ENCODE assay signal across 1 cellular context in genomic region chr5:78294250-78295034, GRCh38.
TF ChIP-seq lines count a peak whose summit lies in the region.

TSS of gene AP3B1 (minus strand) at chr5:78294698. CDS start at chr5:78294579, 119 bp downstream.

TF ChIP-seq in K562, 482 proteins besides CTCF, POLR2A, EP300 and RAD21 (continued from another document and continues in another):
- TF ChIP-seq CTCFL (IDR thresholded peaks at IDR 0.05; ENCODE audit: borderline replicate concordance, insufficient read depth, low read depth, low read length, poor library complexity, severe bottlenecking) (no peak), POLR2AphosphoS5 (IDR thresholded peaks at IDR 0.05; ENCODE audit: control insufficient read depth, insufficient read depth, low read depth, low read length) (peak; percentile 87), SAP30 (IDR thresholded peaks at IDR 0.05; ENCODE audit: borderline replicate concordance, insufficient read depth, low read depth, low read length, poor library complexity, severe bottlenecking) (peak; percentile 45), ZNF584 (CRISPR knock-in tag; IDR thresholded peaks at IDR 0.05; ENCODE audit: low read depth) (no peak), SIN3B (IDR thresholded peaks at IDR 0.05; ENCODE audit: low read depth) (no peak), GTF2E2 (tag; IDR thresholded peaks at IDR 0.05) (peak; percentile 43; the same call in 1 of the 2 replicates), PML (IDR thresholded peaks at IDR 0.05; ENCODE audit: low read length) (peak; percentile 69; the same call in 1 of the 2 replicates), ETV5 (CRISPR knock-in tag; IDR thresholded peaks at IDR 0.05; ENCODE audit: low read depth) (peak; percentile 86), FOXM1 (IDR thresholded peaks at IDR 0.05; ENCODE audit: low read depth) (peak; percentile 74), FOXM1 (CRISPR knock-in tag; IDR thresholded peaks at IDR 0.05; ENCODE audit: low read depth) (0 out of 2 replicates have a peak, but pooled peaks have one; percentile 55), CXXC5 (CRISPR knock-in tag; IDR thresholded peaks at IDR 0.05) (peak; percentile 82), CTBP1 (IDR thresholded peaks at IDR 0.05; ENCODE audit: borderline replicate concordance) (peak; percentile 83), MNT (conservative IDR thresholded peaks at IDR 0.05) (peak; percentile 46 to 74; a peak in 3 of 4 replicates), TEAD4 (IDR thresholded peaks at IDR 0.05; ENCODE audit: low read length) (0 out of 2 replicates have a peak, but pooled peaks have one; percentile 37), TEAD4 (CRISPR knock-in tag; IDR thresholded peaks at IDR 0.05; ENCODE audit: borderline replicate concordance) (no peak), ZNF184 (CRISPR knock-in tag; IDR thresholded peaks at IDR 0.05) (no peak), VEZF1 (CRISPR knock-in tag; IDR thresholded peaks at IDR 0.05) (peak; percentile 68; the same call in 1 of the 2 replicates), ZEB2 (IDR thresholded peaks at IDR 0.05) (peak; percentile 33; the same call in 1 of the 2 replicates), JUND (IDR thresholded peaks at IDR 0.05; ENCODE audit: borderline replicate concordance, low read depth, low read length) (peak; percentile 66; the same call in 1 of the 2 replicates), JUND (tag; IDR thresholded peaks at IDR 0.05; ENCODE audit: borderline replicate concordance, low read depth, low read length) (peak; percentile 39; the same call in 1 of the 3 replicates), STAT5B (CRISPR knock-in tag; IDR thresholded peaks at IDR 0.05) (no peak), RAD51 (IDR thresholded peaks at IDR 0.05; ENCODE audit: borderline replicate concordance, low read depth) (no peak), ARID1B (IDR thresholded peaks at IDR 0.05) (0 out of 2 replicates have a peak, but pooled peaks have one; percentile 10), ZNF512 (tag; IDR thresholded peaks at IDR 0.05) (no peak), RCOR1 (IDR thresholded peaks at IDR 0.05; ENCODE audit: borderline replicate concordance in 1 of 2, low read depth in 2 of 2, low read length in 2 of 2) (peak in 1 of 2 experiments; percentile 70; a peak in 1 of 4 replicates), NEUROD1 (IDR thresholded peaks at IDR 0.05; ENCODE audit: borderline replicate concordance, low read depth, low read length, partially characterized antibody) (peak; percentile 99), MCM3 (IDR thresholded peaks at IDR 0.05) (no peak), ATF6 (CRISPR knock-in tag; IDR thresholded peaks at IDR 0.05) (peak; percentile 73), ZBTB7A (IDR thresholded peaks at IDR 0.05; ENCODE audit: borderline replicate concordance, control insufficient read depth, low read depth, low read length) (peak; percentile 90), SRF (CRISPR knock-in tag; IDR thresholded peaks at IDR 0.05) (no peak), CEBPZ (IDR thresholded peaks at IDR 0.05; ENCODE audit: borderline replicate concordance, low read depth, low read length) (no peak), ELF2 (CRISPR knock-in tag; IDR thresholded peaks at IDR 0.05) (peak; percentile 94), YY1 (IDR thresholded peaks at IDR 0.05; ENCODE audit: borderline replicate concordance in 1 of 3, control insufficient read depth in 1 of 3, extremely low read depth in 1 of 3, insufficient read depth in 3 of 3, insufficient read length in 1 of 3, insufficient replicate concordance in 2 of 3, low read depth in 1 of 3, low read length in 2 of 3) (peak in 2 of 3 experiments; percentile 53 to 81), FOXP4 (CRISPR knock-in tag; IDR thresholded peaks at IDR 0.05; ENCODE audit: borderline replicate concordance) (0 out of 2 replicates have a peak, but pooled peaks have one; percentile 46), RBBP5 (IDR thresholded peaks at IDR 0.05; ENCODE audit: borderline replicate concordance, insufficient read depth, low read length, poor library complexity, severe bottlenecking) (peak; percentile 89), ELF4 (CRISPR knock-in tag; IDR thresholded peaks at IDR 0.05) (no peak), HCFC1 (IDR thresholded peaks at IDR 0.05; ENCODE audit: low read depth, low read length) (peak; percentile 66), PHF20 (IDR thresholded peaks at IDR 0.05; ENCODE audit: partially characterized antibody) (peak; percentile 60), POLR2G (IDR thresholded peaks at IDR 0.05; ENCODE audit: low read depth, low read length) (peak; percentile 93), SRSF3 (IDR thresholded peaks at IDR 0.05; ENCODE audit: insufficient read depth, low read length) (0 out of 2 replicates have a peak, but pooled peaks have one; percentile 27), CCNT2 (IDR thresholded peaks at IDR 0.05; ENCODE audit: borderline replicate concordance, extremely low read depth, insufficient read length, low read depth, low read length) (peak; percentile 81), ID3 (CRISPR knock-in tag; IDR thresholded peaks at IDR 0.05) (no peak), ID3 (tag; IDR thresholded peaks at IDR 0.05) (0 out of 2 replicates have a peak, but pooled peaks have one; percentile 20), SUPT5H (IDR thresholded peaks at IDR 0.05) (peak; percentile 91), ZBTB17 (CRISPR knock-in tag; IDR thresholded peaks at IDR 0.05) (peak; percentile 45; the same call in 1 of the 2 replicates)
